13 cellular contexts compared by ENCODE assay signal in genomic region chr9:93587651-93588347, GRCh38. TPM values are rescaled to one million over a fixed set of nuclear protein-coding genes. Genes with fewer than 3 reads are reported as not detected.
DNase-seq lines count a peak whose midpoint lies in the region; FAIRE-seq and TF ChIP-seq lines count a peak whose summit lies in the region.
"Had no signal": no experiment of that assay in that cellular context is flagged by ENCODE, and none has a peak within 500 bp of the region (broad histone marks: within the 10 kb centered on the region; RNA-seq: fewer than 3 reads in every experiment).

No MANE protein-coding gene starts in this region.

- no peak for FAIRE-seq in kidney (lab: Jason Lieb, UNC)

- TF ChIP-seq POLR2A in suprapubic skin (IDR thresholded peaks at IDR 0.05), result no peak

- H3K27ac ChIP-seq in kidney (ENCODE audit: low read depth in 2 of 2, low read length in 2 of 2) (no peak overlapping the region), suprapubic skin (no peak overlapping the region)

- no peak for TF ChIP-seq EP300 in suprapubic skin (IDR thresholded peaks at IDR 0.05)

- no peaks in the 10 kb centered on the region for H3K27me3 ChIP-seq in suprapubic skin

- H3K9me3 ChIP-seq in kidney (ENCODE audit: control insufficient read depth in 1 of 2, low read length in 2 of 2) (no peaks in the 10 kb centered on the region), suprapubic skin (no peaks in the 10 kb centered on the region)

- H3K4me1 ChIP-seq in kidney (ENCODE audit: control insufficient read depth in 1 of 2, insufficient read depth in 1 of 2, low read depth in 1 of 2, low read length in 2 of 2), result peaks cover 9 to 25% of the 10 kb centered on the region in 2 donors
- H3K4me1 ChIP-seq in suprapubic skin, result peaks cover 45% of the 10 kb centered on the region

- intact Hi-C loops in kidney (cut with DNase I), result no loop called here

- no peak overlapping the region for H3K9ac ChIP-seq in kidney (ENCODE audit: low read length in 2 of 2)

- no peak overlapping the region for H3K4me3 ChIP-seq in kidney (ENCODE audit: low read length in 2 of 2)
- H3K4me3 ChIP-seq in suprapubic skin, result no peak overlapping the region

- TF ChIP-seq CTCF in kidney (IDR thresholded peaks at IDR 0.05; ENCODE audit: borderline replicate concordance, extremely low read depth, insufficient read depth) (peak; percentile 11), suprapubic skin (IDR thresholded peaks at IDR 0.05) (no peak)

- H3K36me3 ChIP-seq in kidney (ENCODE audit: control insufficient read depth in 1 of 2, insufficient read depth in 2 of 2, low read length in 2 of 2) (no peaks in the 10 kb centered on the region), suprapubic skin (no peaks in the 10 kb centered on the region)

- 93% methylated on average over 7 of the region's 11 CpGs for WGBS in suprapubic skin

- DNase-seq in activated CD8-positive, alpha-beta memory T cell treated with anti-CD3 and anti-CD28 coated beads for 24 hours, result peak; percentile 52
- no peak for DNase-seq in activated CD8-positive, alpha-beta memory T cell treated with anti-CD3 and anti-CD28 coated beads, Interleukin-2, amount 50 U/mL, for 4 hours
- DNase-seq in cerebellar cortex (ENCODE audit: low spot score) (peak; percentile 30), kidney (no peak), suprapubic skin (ENCODE audit: low spot score in 2 of 2) (peak; percentile 57 to 75), foreskin melanocyte (no peak), NCI-H510A (lab: John Stamatoyannopoulos, UW) (no peak), NCI-H2107 (lab: John Stamatoyannopoulos, UW) (no peak)
- DNase-seq: activated naive CD4-positive, alpha-beta T cell treated with anti-CD3 and anti-CD28 coated beads for 36 hours; GDM1; naive thymus-derived CD4-positive, alpha-beta T cell; NCI-H2171 treated with DMSO at 0.1 percent for 48 hours; SHP77 treated with DMSO at 0.1 percent for 48 hours had no signal

RNA-seq across cellular contexts. Expression of gene PHF2, which starts 11.4 kb away (rescaled TPM):
- total RNA-seq in kidney (30.7 TPM), suprapubic skin (10 to 100 TPM; 22.6 to 40.2 (median 28.4) TPM)
- 10.2 TPM for polyA plus RNA-seq in kidney (ENCODE audit: insufficient read depth, low read depth, low replicate concordance)

Comparison
In these comparisons a context has a peak if more than half of its experiments do, and no peak if none do; other contexts are left out.
1. DNase-seq: peak in activated CD8-positive, alpha-beta memory T cell treated with anti-CD3 and anti-CD28 coated beads for 24 hours (single experiment), cerebellar cortex (single experiment) and suprapubic skin (2 of 2); none in activated CD8-positive, alpha-beta memory T cell treated with anti-CD3 and anti-CD28 coated beads, Interleukin-2, amount 50 U/mL, for 4 hours (single experiment), kidney (single experiment), foreskin melanocyte (single experiment), NCI-H510A (single experiment) and NCI-H2107 (single experiment).